19 cellular contexts compared by ENCODE assay signal in the genomic region with DNA sequence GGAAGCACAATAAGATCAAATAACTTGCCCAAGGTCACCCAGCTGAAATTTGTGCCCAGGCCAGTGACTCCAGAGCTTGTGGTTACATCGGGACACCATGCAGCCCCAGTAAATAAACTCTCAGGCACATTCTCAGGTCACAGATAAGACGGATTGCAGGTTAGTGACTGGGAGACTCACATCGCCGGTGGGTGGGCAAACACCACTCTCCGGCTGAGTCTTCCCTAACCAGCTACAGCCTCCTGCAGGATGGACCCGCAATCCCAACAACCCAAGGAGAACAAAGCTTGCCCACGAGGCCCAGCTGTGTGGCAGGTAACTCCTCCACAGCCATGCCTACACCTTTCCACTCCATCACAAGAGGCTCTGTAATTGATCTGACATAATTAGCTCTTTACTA.
"Had no signal": no experiment of that assay in that cellular context is flagged by ENCODE, and none has a peak within 500 bp of the region (broad histone marks: within the 10 kb centered on the region; RNA-seq: fewer than 3 reads in every experiment).

No MANE protein-coding gene starts in this region.

- H3K36me3 Mint-ChIP-seq: natural killer cell had no signal

- H3K27ac ChIP-seq: esophagus squamous epithelium, gastroesophageal sphincter had no signal

- H3K4me3 Mint-ChIP-seq: dendritic cell treated with granulocyte-macrophage colony-stimulating factor and Interleukin-4, amounts not matched to agents 40 ng/mL and 50 ng/mL, for 4 days; effector memory CD8-positive, alpha-beta T cell; mesothelial cell of epicardium; natural killer cell; neural crest cell; type B pancreatic cell had no signal

- H3K27me3 Mint-ChIP-seq: dendritic cell treated with granulocyte-macrophage colony-stimulating factor and Interleukin-4, amounts not matched to agents 40 ng/mL and 50 ng/mL, for 4 days; effector memory CD8-positive, alpha-beta T cell; type B pancreatic cell had no signal

- DNase-seq: effector memory CD8-positive, alpha-beta T cell; esophagus squamous epithelium; foreskin fibroblast; glutamatergic neuron; islet precursor cell; mammary epithelial cell; natural killer cell; posterior cingulate gyrus; right cardiac atrium; small intestine; stimulated activated CD4-positive, alpha-beta T cell treated with anti-CD3 and anti-CD28 coated beads, Interleukin-12 subunit alpha, Interleukin-12 subunit beta, amount 100 ng/mL, for 4 hours; stimulated activated naive CD4-positive, alpha-beta T cell treated with Interleukin-2 at 50 U/mL for 16 hours had no signal

- H3K4me3 ChIP-seq: esophagus squamous epithelium, gastroesophageal sphincter had no signal

- H3K9me3 ChIP-seq: esophagus squamous epithelium, gastroesophageal sphincter had no signal

- FAIRE-seq: small intestine, urothelium cell line had no signal

- H3K27ac Mint-ChIP-seq: dendritic cell treated with granulocyte-macrophage colony-stimulating factor and Interleukin-4, amounts not matched to agents 40 ng/mL and 50 ng/mL, for 4 days; mesothelial cell of epicardium; natural killer cell; type B pancreatic cell had no signal

- H3K27me3 ChIP-seq: esophagus squamous epithelium, gastroesophageal sphincter had no signal

- H3K9me3 Mint-ChIP-seq: dendritic cell treated with granulocyte-macrophage colony-stimulating factor and Interleukin-4, amounts not matched to agents 40 ng/mL and 50 ng/mL, for 4 days; effector memory CD8-positive, alpha-beta T cell; mesothelial cell of epicardium; natural killer cell; neural crest cell; type B pancreatic cell had no signal

- ATAC-seq: effector memory CD8-positive, alpha-beta T cell; gastroesophageal sphincter; left lobe of liver; natural killer cell; right cardiac atrium had no signal
